ENCODE assay signal across 1 cellular context in the genomic region with DNA sequence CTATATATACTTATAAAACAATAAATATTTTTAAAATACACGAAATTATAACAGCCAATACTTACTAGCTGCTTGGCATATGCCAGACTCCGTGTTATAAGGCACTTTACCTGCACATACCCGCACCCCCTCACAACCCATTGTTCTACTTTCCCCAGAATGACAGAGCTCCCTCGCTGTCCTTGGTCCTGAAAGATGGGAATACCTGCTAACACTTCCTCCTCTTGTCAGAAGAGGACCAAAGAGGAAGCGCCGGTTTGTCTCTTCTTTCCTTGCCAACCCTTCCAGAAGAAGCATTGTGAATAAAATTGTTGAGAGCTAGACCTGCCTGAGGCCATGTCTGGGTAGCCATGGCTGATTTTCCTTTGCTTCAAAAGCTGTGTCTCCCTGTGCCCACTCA.
TF ChIP-seq lines count a peak whose summit lies in the region.

No MANE protein-coding gene starts in this region.

TF ChIP-seq in A549, 52 proteins besides CTCF, POLR2A, EP300 and RAD21:
- TF ChIP-seq, protein P1, sequence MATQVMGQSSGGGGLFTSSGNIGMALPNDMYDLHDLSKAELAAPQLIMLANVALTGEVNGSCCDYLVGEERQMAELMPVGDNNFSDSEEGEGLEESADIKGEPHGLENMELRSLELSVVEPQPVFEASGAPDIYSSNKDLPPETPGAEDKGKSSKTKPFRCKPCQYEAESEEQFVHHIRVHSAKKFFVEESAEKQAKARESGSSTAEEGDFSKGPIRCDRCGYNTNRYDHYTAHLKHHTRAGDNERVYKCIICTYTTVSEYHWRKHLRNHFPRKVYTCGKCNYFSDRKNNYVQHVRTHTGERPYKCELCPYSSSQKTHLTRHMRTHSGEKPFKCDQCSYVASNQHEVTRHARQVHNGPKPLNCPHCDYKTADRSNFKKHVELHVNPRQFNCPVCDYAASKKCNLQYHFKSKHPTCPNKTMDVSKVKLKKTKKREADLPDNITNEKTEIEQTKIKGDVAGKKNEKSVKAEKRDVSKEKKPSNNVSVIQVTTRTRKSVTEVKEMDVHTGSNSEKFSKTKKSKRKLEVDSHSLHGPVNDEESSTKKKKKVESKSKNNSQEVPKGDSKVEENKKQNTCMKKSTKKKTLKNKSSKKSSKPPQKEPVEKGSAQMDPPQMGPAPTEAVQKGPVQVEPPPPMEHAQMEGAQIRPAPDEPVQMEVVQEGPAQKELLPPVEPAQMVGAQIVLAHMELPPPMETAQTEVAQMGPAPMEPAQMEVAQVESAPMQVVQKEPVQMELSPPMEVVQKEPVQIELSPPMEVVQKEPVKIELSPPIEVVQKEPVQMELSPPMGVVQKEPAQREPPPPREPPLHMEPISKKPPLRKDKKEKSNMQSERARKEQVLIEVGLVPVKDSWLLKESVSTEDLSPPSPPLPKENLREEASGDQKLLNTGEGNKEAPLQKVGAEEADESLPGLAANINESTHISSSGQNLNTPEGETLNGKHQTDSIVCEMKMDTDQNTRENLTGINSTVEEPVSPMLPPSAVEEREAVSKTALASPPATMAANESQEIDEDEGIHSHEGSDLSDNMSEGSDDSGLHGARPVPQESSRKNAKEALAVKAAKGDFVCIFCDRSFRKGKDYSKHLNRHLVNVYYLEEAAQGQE (IDR thresholded peaks at IDR 0.05), result peak; percentile 83
- TF ChIP-seq CHD4 (IDR thresholded peaks at IDR 0.05; ENCODE audit: borderline replicate concordance) (no peak), RCOR1 (IDR thresholded peaks at IDR 0.05; ENCODE audit: low read depth, low read length) (no peak), HOXB5 (CRISPR knock-in tag; IDR thresholded peaks at IDR 0.05) (no peak), EHMT2 (IDR thresholded peaks at IDR 0.05; ENCODE audit: low read depth) (0 out of 2 replicates have a peak, but pooled peaks have one; percentile 18)
- TF ChIP-seq, protein P2, sequence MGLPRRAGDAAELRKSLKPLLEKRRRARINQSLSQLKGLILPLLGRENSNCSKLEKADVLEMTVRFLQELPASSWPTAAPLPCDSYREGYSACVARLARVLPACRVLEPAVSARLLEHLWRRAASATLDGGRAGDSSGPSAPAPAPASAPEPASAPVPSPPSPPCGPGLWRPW (IDR thresholded peaks at IDR 0.05), result no peak
